9 cellular contexts compared by ENCODE assay signal in genomic region chr2:101330253-101330921, GRCh38. TPM values are rescaled to one million over a fixed set of nuclear protein-coding genes. Genes with fewer than 3 reads are reported as not detected.
DNase-seq lines count a peak whose midpoint lies in the region; ATAC-seq and TF ChIP-seq lines count a peak whose summit lies in the region.
"Had no signal": no experiment of that assay in that cellular context is flagged by ENCODE, and none has a peak within 500 bp of the region (broad histone marks: within the 10 kb centered on the region; RNA-seq: fewer than 3 reads in every experiment).

No MANE protein-coding gene starts in this region.

- peak overlapping the region in 1 of 2 donors; percentile 42 for H3K9ac ChIP-seq in colonic mucosa (ENCODE audit: low read depth in 2 of 2, low read length in 2 of 2)

- H3K27me3 Mint-ChIP-seq in mesothelial cell of epicardium (ENCODE audit: low read depth), result no peaks in the 10 kb centered on the region

- WGBS in upper lobe of left lung, 2 donors, result 67 to 74% methylated on average over 10 to 12 of the region's 12 CpGs
- 77 to 91% methylated on average over 5 to 10 of the region's 12 CpGs for WGBS in gastroesophageal sphincter (ENCODE audit: low coverage in 1 of 2), 2 donors

- no peak for TF ChIP-seq EP300 in upper lobe of left lung (IDR thresholded peaks at IDR 0.05)
- TF ChIP-seq EP300 in gastroesophageal sphincter (IDR thresholded peaks at IDR 0.05), result no peak

- ATAC-seq in upper lobe of left lung (ENCODE audit: low FRiP score in 2 of 2) (peak in 1 of 2 donors; percentile 69), HG02798 (IDR thresholded peaks at IDR 0.05; ENCODE audit: poor library complexity, unreplicated experiment) (no peak), gastroesophageal sphincter (no peak)

- no peaks in the 10 kb centered on the region for H3K9me3 Mint-ChIP-seq in mesothelial cell of epicardium

- TF ChIP-seq POLR2A in upper lobe of left lung (IDR thresholded peaks at IDR 0.05) (peak in 1 of 4 donors; percentile 21), gastroesophageal sphincter (IDR thresholded peaks at IDR 0.05) (no peak)

- peaks cover 14% of the 10 kb centered on the region for H3K4me1 Mint-ChIP-seq in mesothelial cell of epicardium

- H3K36me3 ChIP-seq in colonic mucosa (no peaks in the 10 kb centered on the region), upper lobe of left lung (no peaks in the 10 kb centered on the region), gastroesophageal sphincter (no peaks in the 10 kb centered on the region)

- no peaks in the 10 kb centered on the region for H3K9me3 ChIP-seq in colonic mucosa
- H3K9me3 ChIP-seq in upper lobe of left lung, result no peaks in the 10 kb centered on the region
- H3K9me3 ChIP-seq in gastroesophageal sphincter, result peaks cover 0 to 3% (median 0%) of the 10 kb centered on the region in 3 donors

- no peak overlapping the region for H3K4me3 Mint-ChIP-seq in mesothelial cell of epicardium

- intact Hi-C loops in colonic mucosa (cut with DNase I), result no loop called here

- H3K27me3 ChIP-seq in colonic mucosa (no peaks in the 10 kb centered on the region), upper lobe of left lung (no peaks in the 10 kb centered on the region), gastroesophageal sphincter (no peaks in the 10 kb centered on the region)

- H3K4me1 ChIP-seq in colonic mucosa (peaks cover 24% of the 10 kb centered on the region), upper lobe of left lung (peaks cover 12 to 31% (median 18%) of the 10 kb centered on the region in 4 donors), gastroesophageal sphincter (peaks cover 0 to 10% (median 7%) of the 10 kb centered on the region in 3 donors)

- H3K27ac ChIP-seq in colonic mucosa (peak overlapping the region; percentile 61), upper lobe of left lung (peak overlapping the region in 3 of 4 donors; percentile 58 to 80 (median 59)), gastroesophageal sphincter (peak overlapping the region in 2 of 4 donors; percentile 1 to 40)

- DNase-seq in activated CD4-positive, CD25-positive, alpha-beta regulatory T cell treated with anti-CD3 and anti-CD28 coated beads, Interleukin-2, amount 50 U/mL, for 72 hours, result peak; percentile 45
- no peak for DNase-seq in activated CD4-positive, CD25-positive, alpha-beta regulatory T cell (lab: John Stamatoyannopoulos, UW)
- DNase-seq in colonic mucosa (peak; percentile 83), mesothelial cell of epicardium (ENCODE audit: low spot score in 2 of 2, unreplicated experiment in 2 of 2) (no peak), upper lobe of left lung (peak; percentile 63 to 68), SW 1271 (lab: John Stamatoyannopoulos, UW) (no peak)
- DNase-seq: 8988T had no signal

- no peak for TF ChIP-seq CTCF in colonic mucosa (IDR thresholded peaks at IDR 0.05)
- no peak for TF ChIP-seq CTCF in mesothelial cell of epicardium (IDR thresholded peaks at IDR 0.05; ENCODE audit: unreplicated experiment)
- no peak for TF ChIP-seq CTCF in upper lobe of left lung (IDR thresholded peaks at IDR 0.05)
- no peak for TF ChIP-seq CTCF in gastroesophageal sphincter (IDR thresholded peaks at IDR 0.05)

- H3K36me3 Mint-ChIP-seq in mesothelial cell of epicardium, result no peaks in the 10 kb centered on the region

- H3K27ac Mint-ChIP-seq in mesothelial cell of epicardium, result peak overlapping the region; percentile 88

- no peak overlapping the region for H3K4me3 ChIP-seq in colonic mucosa
- H3K4me3 ChIP-seq in upper lobe of left lung, result no peak overlapping the region
- H3K4me3 ChIP-seq in gastroesophageal sphincter, result no peak overlapping the region

RNA-seq across cellular contexts. Expression of gene RNF149, which starts 21.9 kb away (rescaled TPM):
- total RNA-seq in colonic mucosa (10 to 100 TPM; 39.6 to 54.8 TPM), mesothelial cell of epicardium (52.5 to 59.5 TPM (median 57.6 TPM) in 3 replicates), upper lobe of left lung (100 to 1,000 TPM; 104 to 202 (median 158) TPM), gastroesophageal sphincter (10 to 100 TPM; 29.0 to 78.6 (median 44.4) TPM)

RNA-seq across cellular contexts. Expression of gene CREG2, which starts 56.9 kb away (rescaled TPM):
- total RNA-seq in colonic mucosa, result under 1 TPM in 1 of 2 donors, not detected in 1; 0.56 TPM
- total RNA-seq in mesothelial cell of epicardium, result 0.20 to 0.88 TPM (median 0.42 TPM) in 3 replicates
- total RNA-seq in upper lobe of left lung, result 1 to 10 TPM in 3 of 6 donors, not detected in 3; 1.1 to 8.4 (median 1.6) TPM
- total RNA-seq in gastroesophageal sphincter, result under 1 TPM in 2 of 4 donors, not detected in 2; 0.04 to 0.54 TPM

Comparison
In these comparisons a context has a peak if more than half of its experiments do, and no peak if none do; other contexts are left out.
1. DNase-seq: peak in activated CD4-positive, CD25-positive, alpha-beta regulatory T cell treated with anti-CD3 and anti-CD28 coated beads, Interleukin-2, amount 50 U/mL, for 72 hours (single experiment), colonic mucosa (single experiment) and upper lobe of left lung (2 of 2); none in activated CD4-positive, CD25-positive, alpha-beta regulatory T cell (0 of 4), mesothelial cell of epicardium (0 of 2) and SW 1271 (0 of 2).